In the genomic region with DNA sequence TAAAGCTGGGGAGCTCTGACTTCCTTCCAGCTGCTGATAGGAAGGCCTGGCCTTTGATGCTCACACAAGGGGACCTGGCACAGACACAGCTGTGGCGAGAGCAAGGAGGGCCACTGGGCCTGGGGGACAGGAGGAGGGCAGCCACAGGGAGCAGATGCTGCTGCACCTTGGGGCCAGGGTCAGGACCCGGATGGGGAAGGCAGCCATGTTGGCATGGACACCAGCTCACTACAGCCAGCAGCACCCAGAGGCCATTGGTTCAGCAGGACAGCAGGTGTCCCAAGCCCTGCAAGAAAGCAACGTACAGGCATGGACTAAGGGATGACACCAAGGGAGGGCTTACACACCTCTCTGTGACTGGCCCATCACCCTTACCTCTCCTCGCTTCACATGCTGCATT, we compare ENCODE assay signal across 21 cellular contexts. TPM values are rescaled to one million over a fixed set of nuclear protein-coding genes. Genes with fewer than 3 reads are reported as not detected.
"Had no signal": no experiment of that assay in that cellular context is flagged by ENCODE, and none has a peak within 500 bp of the region (broad histone marks: within the 10 kb centered on the region; RNA-seq: fewer than 3 reads in every experiment).

No MANE protein-coding gene starts in this region.

- H3K27ac ChIP-seq: lower lobe of right lung, neural progenitor cell, right atrium auricular region, skin epidermis, testis, tibial artery had no signal

- H2AFZ ChIP-seq: neural progenitor cell had no signal

- H3K4me3 ChIP-seq: lower lobe of right lung, mucosa of descending colon, neural progenitor cell, prostate gland, right atrium auricular region, skin epidermis, spleen, testis, tibial artery had no signal

- FAIRE-seq: frontal cortex had no signal

- DNase-seq: cerebellar nuclear complex; cortex of kidney; left cardiac atrium; left ventricle myocardium superior; lower lobe of right lung; mucosa of descending colon; naive B cell; nucleus accumbens; spleen; stimulated activated CD4-positive, alpha-beta T cell treated with anti-CD3 and anti-CD28 coated beads, Interleukin-4, amount 100 ng/mL, for 4 hours; stimulated activated naive CD8-positive, alpha-beta T cell treated with anti-CD3 and anti-CD28 coated beads, Interleukin-15, Interleukin-2, amounts not matched to agents 100 U/mL and 50 U/mL, for 24 hours; substantia nigra; testis; tibial artery had no signal

- H3K36me3 ChIP-seq: lower lobe of right lung, neural progenitor cell, prostate gland, right atrium auricular region, spleen, tibial artery had no signal

- H3K9me3 ChIP-seq: lower lobe of right lung, mucosa of descending colon, prostate gland, right atrium auricular region, spleen, testis, tibial artery had no signal

- H3K4me2 ChIP-seq: neural progenitor cell had no signal

- H3K27me3 ChIP-seq: neural progenitor cell, right atrium auricular region, spleen, testis, tibial artery had no signal

RNA-seq across cellular contexts. Expression of gene MFAP4, which starts 16.0 kb away (rescaled TPM):
- total RNA-seq: dermis microvascular lymphatic vessel endothelial cell; natural killer cell treated with Interleukin-12 subunit alpha and Interleukin-12 subunit beta and Interleukin-15 and Interleukin-18, amount 100 ng/mL, for 72 hours had no signal
